Comparison of ENCODE assay signal across 24 cellular contexts in the genomic region with DNA sequence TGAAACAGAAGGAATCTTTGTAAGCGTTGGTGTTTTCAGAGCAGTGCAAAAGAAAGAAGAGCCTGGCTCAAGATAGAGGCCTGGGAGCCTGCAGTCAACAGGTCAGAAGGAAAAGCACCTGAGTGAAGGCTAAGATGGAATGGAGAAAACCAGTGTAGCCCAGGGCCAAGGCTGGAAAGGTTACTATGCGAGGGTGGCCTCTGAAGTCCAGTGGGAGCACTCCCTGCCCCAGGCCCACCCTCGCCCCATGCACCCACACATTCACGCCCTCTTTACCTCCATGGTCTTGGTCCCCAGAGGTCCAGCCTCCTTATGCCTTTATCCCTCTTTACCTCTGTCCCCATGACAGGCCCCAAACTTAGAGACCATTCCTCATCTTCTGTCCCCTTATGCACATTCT.
"Had no signal": no experiment of that assay in that cellular context is flagged by ENCODE, and none has a peak within 500 bp of the region (broad histone marks: within the 10 kb centered on the region; RNA-seq: fewer than 3 reads in every experiment).

No MANE protein-coding gene starts in this region.

- DNase-seq: colonic mucosa; cortex of kidney; dermis blood vessel endothelial cell; dorsolateral prefrontal cortex; effector CD4-positive, alpha-beta T cell; effector CD8-positive, alpha-beta T cell; effector memory CD4-positive, alpha-beta T cell; effector memory CD8-positive, alpha-beta T cell; endodermal cell; erythroblast; esophagus squamous epithelium; foreskin fibroblast; foreskin keratinocyte; foreskin melanocyte; gastrocnemius medialis; glutamatergic neuron; head of caudate nucleus; heart left ventricle; heart right ventricle had no signal

- H3K4me1 Mint-ChIP-seq: endodermal cell had no signal

- H3K4me1 ChIP-seq: colonic mucosa, esophagus squamous epithelium, foreskin keratinocyte, gastrocnemius medialis, gastroesophageal sphincter, heart left ventricle, heart right ventricle had no signal

- H3K27ac ChIP-seq: colonic mucosa, coronary artery, dorsolateral prefrontal cortex, epithelial cell of prostate, esophagus squamous epithelium, foreskin keratinocyte, gastrocnemius medialis, gastroesophageal sphincter, heart left ventricle, heart right ventricle had no signal

- H3K4me3 ChIP-seq: colonic mucosa, coronary artery, dorsolateral prefrontal cortex, esophagus squamous epithelium, gastrocnemius medialis, gastroesophageal sphincter, heart left ventricle, heart right ventricle had no signal

- H3K27me3 ChIP-seq: colonic mucosa, foreskin keratinocyte, gastrocnemius medialis, gastroesophageal sphincter had no signal

- ATAC-seq: effector memory CD8-positive, alpha-beta T cell; esophagus mucosa; foreskin keratinocyte; gastrocnemius medialis; gastroesophageal sphincter; heart left ventricle; heart right ventricle had no signal

- H3K4me3 Mint-ChIP-seq: dendritic cell treated with granulocyte-macrophage colony-stimulating factor and Interleukin-4, amounts not matched to agents 40 ng/mL and 50 ng/mL, for 4 days; effector memory CD8-positive, alpha-beta T cell; endodermal cell had no signal

- H3K27ac Mint-ChIP-seq: dendritic cell treated with granulocyte-macrophage colony-stimulating factor and Interleukin-4, amounts not matched to agents 40 ng/mL and 50 ng/mL, for 4 days; effector memory CD8-positive, alpha-beta T cell; endodermal cell had no signal

- H3K9me3 Mint-ChIP-seq: effector memory CD8-positive, alpha-beta T cell; endodermal cell had no signal

- H3K9me3 ChIP-seq: colonic mucosa, esophagus squamous epithelium, gastrocnemius medialis, gastroesophageal sphincter, heart left ventricle had no signal

- H3K36me3 ChIP-seq: colonic mucosa, esophagus squamous epithelium, gastrocnemius medialis, gastroesophageal sphincter, heart left ventricle, heart right ventricle had no signal
